8 cellular contexts compared by ENCODE assay signal in the genomic region with DNA sequence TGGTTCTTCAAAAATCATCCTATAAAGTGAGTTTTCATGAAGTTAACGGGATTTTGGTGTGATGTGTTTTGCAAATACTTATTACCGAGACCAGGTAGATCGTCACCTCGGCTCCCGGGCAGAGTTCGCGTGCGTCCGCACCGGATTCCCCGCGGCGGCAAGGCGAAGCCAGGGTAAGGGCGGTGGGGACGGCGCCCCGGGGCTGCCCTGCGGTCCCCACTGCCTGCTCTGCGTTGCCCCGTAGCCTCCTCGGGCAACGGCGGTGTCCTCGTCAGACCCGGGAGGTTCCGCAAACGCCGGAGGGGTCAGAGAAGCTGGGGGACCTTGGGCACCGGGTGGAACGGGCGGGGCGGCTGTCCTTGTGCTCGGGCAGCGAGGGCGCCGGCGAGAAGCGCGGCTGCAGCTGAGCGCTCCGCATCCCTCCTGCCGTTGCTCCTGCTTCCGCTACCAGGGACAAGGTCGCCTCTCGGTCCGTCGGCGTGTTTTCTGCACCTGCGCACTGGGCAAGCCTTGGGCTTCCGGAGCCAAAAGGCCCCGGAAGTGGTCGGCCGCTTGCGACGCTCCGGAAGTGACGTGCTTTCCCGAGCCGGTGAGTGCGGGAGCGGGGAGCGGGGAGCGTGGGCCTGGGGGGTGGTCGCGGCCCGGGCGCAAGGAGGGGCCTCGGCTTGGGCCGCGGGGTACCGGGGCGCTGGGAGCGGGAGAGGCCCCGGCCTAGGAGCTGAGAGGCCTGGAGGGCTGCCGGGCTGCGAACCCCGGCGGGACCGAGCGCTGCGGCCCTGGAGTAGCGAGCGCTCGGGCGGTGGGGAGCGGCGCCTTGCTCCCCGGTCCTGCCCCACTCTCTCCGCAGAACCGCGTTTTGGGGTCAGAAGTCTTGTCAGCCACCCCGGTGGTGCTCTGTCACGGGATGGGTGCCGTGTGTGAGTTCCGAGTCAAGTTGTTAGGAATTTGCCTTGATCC. TPM values are rescaled to one million over a fixed set of nuclear protein-coding genes. Genes with fewer than 3 reads are reported as not detected.
DNase-seq lines count a peak whose midpoint lies in the region; ATAC-seq lines count a peak whose summit lies in the region.

Gene MTG2, plus strand, starts transcription at position 560 of the 957 bp plus-strand sequence. CDS start 10,393 bp downstream, outside the sequence.

- DNase-seq in CMK (ENCODE audit: low read depth) (peak; percentile 89), HT-29 (ENCODE audit: low spot score) (peak; percentile 99), lung microvascular endothelial cell (ENCODE audit: low read depth in 2 of 2) (peak; percentile 94 to 95)
- peak; percentile 92 for DNase-seq in NK-92 treated with Interleukin-12 subunit alpha and Interleukin-12 subunit beta, amount 100 ng/mL, for 24 hours (lab: John Stamatoyannopoulos, UW)
- DNase-seq in activated CD8-positive, alpha-beta memory T cell treated with anti-CD3 and anti-CD28 coated beads for 24 hours = peak; percentile 95
- peak; percentile 94 for DNase-seq in effector CD4-positive, alpha-beta T cell
- DNase-seq in stimulated activated CD4-positive, alpha-beta T cell treated with anti-CD3 and anti-CD28 coated beads, TNF-alpha, amount 100 ng/mL, for 4 hours (ENCODE audit: low read depth in 3 of 3) = peak; percentile 87 to 88 (median 88)

- peak; percentile 91 for ATAC-seq in GM21360 (IDR thresholded peaks at IDR 0.05; ENCODE audit: unreplicated experiment)

RNA-seq across cellular contexts. Expression of gene MTG2, which starts in this region (rescaled TPM):
- 41.9 and 44.2 TPM in 2 replicates for total RNA-seq in HT-29 (2014; rRNA removed; shearing (Covaris generic))
- total RNA-seq in lung microvascular endothelial cell = 7.4 and 10.9 TPM in 2 replicates

Comparison
In these comparisons a context has a peak if more than half of its experiments do, and no peak if none do; other contexts are left out.
1. Peak in every context shown above with its lines: DNase-seq and ATAC-seq.